Comparison of ENCODE assay signal across 8 cellular contexts in the genomic region with DNA sequence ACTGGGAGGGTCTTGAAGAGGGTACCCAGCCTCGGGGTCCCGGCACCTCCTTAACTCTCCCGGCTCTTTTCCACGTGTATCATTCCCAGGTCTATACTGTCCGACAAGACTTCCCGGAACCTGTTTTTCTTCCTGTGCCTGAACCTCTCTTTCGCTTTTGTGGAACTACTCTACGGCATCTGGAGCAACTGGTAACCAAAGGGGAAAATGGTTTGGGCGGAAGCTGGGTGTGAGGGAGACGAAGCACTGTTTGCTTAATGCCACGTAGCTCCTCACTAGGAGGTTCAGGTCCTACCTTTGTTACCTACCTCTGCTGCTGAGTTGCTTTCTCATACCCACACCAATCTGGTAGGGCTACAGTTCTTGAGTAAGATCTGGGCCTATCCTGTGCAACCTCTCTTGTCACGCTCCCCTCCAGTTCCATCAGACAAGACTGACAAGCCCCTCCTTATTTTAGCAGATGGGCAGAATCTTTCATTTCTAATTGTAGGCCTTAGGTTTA. TPM values are rescaled to one million over a fixed set of nuclear protein-coding genes. Genes with fewer than 3 reads are reported as not detected.
A peak's percentile ranks its signal among the peaks of the same experiment; 100 is the strongest.
DNase-seq lines count a peak whose midpoint lies in the region; ATAC-seq and TF ChIP-seq lines count a peak whose summit lies in the region.

No MANE protein-coding gene starts in this region.

- H3K9me3 ChIP-seq in Panc1 (ENCODE audit: control insufficient read depth, insufficient read depth, low read depth, low read length), result no peaks in the 10 kb centered on the region
- no peaks in the 10 kb centered on the region for H3K9me3 ChIP-seq in vagina

- no peak for TF ChIP-seq POLR2A in vagina (IDR thresholded peaks at IDR 0.05)

- in situ Hi-C loops in Caki2 (cut with HindIII; ENCODE audit: low pct_unique_long_range_greater_than_20kb, low sequenced_read_pairs) (no loop called here), Panc1 (cut with HindIII; ENCODE audit: low pct_unique_long_range_greater_than_20kb, low sequenced_read_pairs) (no loop called here)

- ATAC-seq in GM19397 (IDR thresholded peaks at IDR 0.05; ENCODE audit: unreplicated experiment) (peak; percentile 32), HG03520 (IDR thresholded peaks at IDR 0.05; ENCODE audit: unreplicated experiment) (peak; percentile 59), Panc1 (no peak)

- intact Hi-C loops in Panc1 (cut with micrococcal nuclease; ENCODE audit: unreplicated experiment), result no loop called here
- intact Hi-C loops in vagina (cut with DNase I), result no loop called here

- H3K27ac ChIP-seq in Panc1 (ENCODE audit: low read length) (peak overlapping the region; percentile 88), vagina (peak overlapping the region; percentile 93)

- H3K4me3 ChIP-seq in Panc1 (ENCODE audit: low read depth in 2 of 2, low read length in 2 of 2) (peak overlapping the region; percentile 85 to 93), vagina (peak overlapping the region; percentile 86 to 90)

- no peak for TF ChIP-seq CTCF in Panc1 (IDR thresholded peaks at IDR 0.05)
- no peak for TF ChIP-seq CTCF in vagina (IDR thresholded peaks at IDR 0.05)

- peaks cover 13% of the 10 kb centered on the region for H3K36me3 ChIP-seq in Panc1 (ENCODE audit: control insufficient read depth, insufficient read depth, low read length)
- H3K36me3 ChIP-seq in vagina, result peaks cover 0 to 16% of the 10 kb centered on the region in 2 donors

- no TSS peak for BruUV-seq in Panc1 (replicated peaks; lab: Mats Ljungman, UMichigan)

- POLR2A ChIA-PET in Panc1 (lab: Charles Lee), result no interaction called here

- DNase-seq in Caki2 (ENCODE audit: low read depth) (peak; percentile 46), Panc1 (ENCODE audit: low read depth, low spot score) (peak; percentile 4), foreskin melanocyte (peak; percentile 25), pons (ENCODE audit: low spot score) (peak; percentile 47), vagina (ENCODE audit: extremely low spot score in 2 of 2) (no peak)
- peak; percentile 30 for DNase-seq in activated T-helper 9 cell treated with anti-CD3 and anti-CD28 coated beads, Interleukin-2, amount 50 U/mL, for 16 hours (ENCODE audit: low read depth)

- CTCF ChIA-PET in Panc1 (lab: Charles Lee), result no interaction called here

- H3K27me3 ChIP-seq in Panc1 (ENCODE audit: control insufficient read depth, insufficient read depth, low read length) (no peaks in the 10 kb centered on the region), vagina (no peaks in the 10 kb centered on the region)

- peaks cover 4% of the 10 kb centered on the region; the same call in 1 of the 2 replicates for H3K4me1 ChIP-seq in Panc1 (ENCODE audit: control insufficient read depth, insufficient read depth, low read length)
- peaks cover 27% of the 10 kb centered on the region for H3K4me1 ChIP-seq in vagina

RNA-seq across cellular contexts. Expression of gene SLC30A7, which starts 0.6 kb away (rescaled TPM):
- total RNA-seq in Caki2 (2014; rRNA removed; shearing (Covaris generic); ENCODE audit: low replicate concordance), result 10.8 and 28.4 TPM in 2 replicates
- total RNA-seq in Panc1 (2021; ENCODE audit: unreplicated experiment) (18.5 TPM), vagina (14.2 TPM)
- polyA plus RNA-seq in Panc1 (2012; ENCODE audit: insufficient read length), result 2.7 TPM

RNA-seq across cellular contexts. Expression of gene EXTL2, which starts 1.9 kb away (rescaled TPM):
- 1.8 and 3.9 TPM in 2 replicates for total RNA-seq in Caki2 (2014; rRNA removed; shearing (Covaris generic); ENCODE audit: low replicate concordance)
- total RNA-seq in Panc1 (2021; ENCODE audit: unreplicated experiment) (9.8 TPM), vagina (10.1 TPM)
- 5.5 TPM for polyA plus RNA-seq in Panc1 (2012; ENCODE audit: insufficient read length)

Comparison
In these comparisons a context has a peak if more than half of its experiments do, and no peak if none do; other contexts are left out.
1. DNase-seq: peak in Caki2 (single experiment), Panc1 (single experiment), activated T-helper 9 cell treated with anti-CD3 and anti-CD28 coated beads, Interleukin-2, amount 50 U/mL, for 16 hours (single experiment), foreskin melanocyte (single experiment) and pons (single experiment); none in vagina (0 of 2).